1 cellular context compared by ENCODE assay signal in genomic region chr2:216236486-216236885, GRCh38.
TF ChIP-seq lines count a peak whose summit lies in the region.

No MANE protein-coding gene starts in this region.

TF ChIP-seq in HepG2, 621 proteins besides CTCF, POLR2A, EP300 and RAD21 (continued from another document):
- TF ChIP-seq ZFP62 (CRISPR knock-in tag; IDR thresholded peaks at IDR 0.05) = no peak
- TF ChIP-seq YY1 (IDR thresholded peaks at IDR 0.05; ENCODE audit: insufficient read depth, insufficient replicate concordance, low read depth, low read length) = no peak
- TF ChIP-seq ZNF337 (CRISPR knock-in tag; IDR thresholded peaks at IDR 0.05; ENCODE audit: borderline replicate concordance, low read depth) = no peak
- no peak for TF ChIP-seq ZNF253 (CRISPR knock-in tag; IDR thresholded peaks at IDR 0.05; ENCODE audit: borderline replicate concordance)
- no peak for TF ChIP-seq ZNF616 (CRISPR knock-in tag; IDR thresholded peaks at IDR 0.05; ENCODE audit: low read depth)
- TF ChIP-seq, protein P1, sequence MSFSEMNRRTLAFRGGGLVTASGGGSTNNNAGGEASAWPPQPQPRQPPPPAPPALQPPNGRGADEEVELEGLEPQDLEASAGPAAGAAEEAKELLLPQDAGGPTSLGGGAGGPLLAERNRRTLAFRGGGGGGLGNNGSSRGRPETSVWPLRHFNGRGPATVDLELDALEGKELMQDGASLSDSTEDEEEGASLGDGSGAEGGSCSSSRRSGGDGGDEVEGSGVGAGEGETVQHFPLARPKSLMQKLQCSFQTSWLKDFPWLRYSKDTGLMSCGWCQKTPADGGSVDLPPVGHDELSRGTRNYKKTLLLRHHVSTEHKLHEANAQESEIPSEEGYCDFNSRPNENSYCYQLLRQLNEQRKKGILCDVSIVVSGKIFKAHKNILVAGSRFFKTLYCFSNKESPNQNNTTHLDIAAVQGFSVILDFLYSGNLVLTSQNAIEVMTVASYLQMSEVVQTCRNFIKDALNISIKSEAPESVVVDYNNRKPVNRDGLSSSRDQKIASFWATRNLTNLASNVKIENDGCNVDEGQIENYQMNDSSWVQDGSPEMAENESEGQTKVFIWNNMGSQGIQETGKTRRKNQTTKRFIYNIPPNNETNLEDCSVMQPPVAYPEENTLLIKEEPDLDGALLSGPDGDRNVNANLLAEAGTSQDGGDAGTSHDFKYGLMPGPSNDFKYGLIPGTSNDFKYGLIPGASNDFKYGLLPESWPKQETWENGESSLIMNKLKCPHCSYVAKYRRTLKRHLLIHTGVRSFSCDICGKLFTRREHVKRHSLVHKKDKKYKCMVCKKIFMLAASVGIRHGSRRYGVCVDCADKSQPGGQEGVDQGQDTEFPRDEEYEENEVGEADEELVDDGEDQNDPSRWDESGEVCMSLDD (CRISPR knock-in tag; IDR thresholded peaks at IDR 0.05; ENCODE audit: borderline replicate concordance) = no peak
- TF ChIP-seq ZGPAT (CRISPR knock-in tag; IDR thresholded peaks at IDR 0.05) = no peak
